In the genomic region with DNA sequence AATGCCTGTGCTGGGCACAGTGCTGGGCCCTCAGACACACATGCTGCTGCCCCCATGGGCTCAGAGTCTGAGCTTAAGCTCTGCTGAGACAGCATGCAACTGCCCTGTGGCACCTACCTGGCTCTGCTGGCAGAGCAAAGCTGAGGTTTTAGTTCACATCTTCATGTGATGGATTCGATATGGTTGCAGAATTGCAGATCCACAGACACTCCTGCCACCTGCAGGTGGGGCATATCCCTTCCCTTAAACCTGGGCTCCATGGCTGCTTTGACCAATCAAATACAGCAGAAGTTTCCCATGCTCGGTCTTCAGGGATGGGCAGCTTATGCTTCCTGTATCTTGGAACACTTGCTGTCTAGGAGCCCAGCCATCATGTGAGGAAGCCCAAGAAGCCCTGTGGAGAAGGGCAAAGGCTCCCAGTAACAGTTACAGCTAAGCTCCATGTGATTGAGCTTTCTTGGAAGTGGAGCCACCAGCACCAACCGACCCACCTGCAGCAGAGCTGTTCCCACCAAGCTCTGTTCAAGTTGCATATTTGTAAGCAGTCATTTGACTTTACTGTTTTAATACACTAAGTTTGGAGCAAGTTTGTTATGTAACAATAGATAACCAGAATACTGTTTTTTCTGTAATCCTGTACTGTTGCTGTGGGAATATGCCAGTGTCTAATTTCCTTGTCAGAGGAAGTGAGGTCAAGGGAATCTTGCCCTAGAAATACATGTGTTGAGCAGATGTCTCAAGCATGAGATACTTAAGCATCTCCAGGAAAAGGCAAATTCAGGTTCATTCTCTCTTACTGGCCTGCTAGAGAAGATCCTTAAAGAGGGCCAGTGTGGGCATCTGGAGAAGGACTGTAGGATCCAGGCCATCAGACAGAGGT, we compare ENCODE assay signal across 12 cellular contexts.
DNase-seq lines count a peak whose midpoint lies in the region; ATAC-seq and TF ChIP-seq lines count a peak whose summit lies in the region.
"Had no signal": no experiment of that assay in that cellular context is flagged by ENCODE, and none has a peak within 500 bp of the region (broad histone marks: within the 10 kb centered on the region; RNA-seq: fewer than 3 reads in every experiment).

No MANE protein-coding gene starts in this region.

- peak overlapping the region; percentile 83 for H3K4me2 ChIP-seq in PC-3 (ENCODE audit: low read length)

- POLR2A ChIA-PET in BJ (lab: Charles Lee) (no interaction called here), PC-3 (lab: Charles Lee; ENCODE audit: unreplicated experiment) (no interaction called here)

- H3K36me3 ChIP-seq in BJ (ENCODE audit: control insufficient read depth, insufficient read depth, low read length) (no peaks in the 10 kb centered on the region), PC-3 (ENCODE audit: low read depth, low read length) (no peaks in the 10 kb centered on the region), vagina (no peaks in the 10 kb centered on the region)

- no peak for TF ChIP-seq CTCF in BJ (IDR thresholded peaks at IDR 0.05; ENCODE audit: insufficient read depth, low read depth, low read length)
- peak; percentile 28 for TF ChIP-seq CTCF in GM12865 (IDR thresholded peaks at IDR 0.05; ENCODE audit: insufficient read depth, low read depth, low read length, missing control alignments)
- peak; percentile 59 for TF ChIP-seq CTCF in PC-3 (conservative IDR thresholded peaks at IDR 0.05; ENCODE audit: low read depth, low read length)
- no peak for TF ChIP-seq CTCF in fibroblast of villous mesenchyme (IDR thresholded peaks at IDR 0.05; ENCODE audit: insufficient read depth, low read depth, low read length)
- TF ChIP-seq CTCF in vagina (IDR thresholded peaks at IDR 0.05) = no peak

- no peak overlapping the region; the same call in 1 of the 2 replicates for H3K9ac ChIP-seq in PC-3 (ENCODE audit: low read length)

- H3K27me3 ChIP-seq in BJ (ENCODE audit: control insufficient read depth, insufficient read depth, low read length) (peaks cover 8% of the 10 kb centered on the region), PC-3 (ENCODE audit: low read length) (no peaks in the 10 kb centered on the region), vagina (no peaks in the 10 kb centered on the region)

- no peak for TF ChIP-seq POLR2A in vagina (IDR thresholded peaks at IDR 0.05)

- H3K9me2 ChIP-seq in PC-3 (replicated peaks; ENCODE audit: low read length) = no peaks in the 10 kb centered on the region

- H3K4me1 ChIP-seq in PC-3 (ENCODE audit: insufficient read depth, low read length) = peaks cover 46% of the 10 kb centered on the region
- H3K4me1 ChIP-seq in vagina = peaks cover 33% of the 10 kb centered on the region

- no peak for ATAC-seq in PC-3
- no peak for ATAC-seq in HG02884 (IDR thresholded peaks at IDR 0.05; ENCODE audit: unreplicated experiment)
- ATAC-seq in GM18517 (IDR thresholded peaks at IDR 0.05; ENCODE audit: unreplicated experiment) = no peak
- ATAC-seq: activated T-helper 17 cell treated with anti-CD3 and anti-CD28 coated beads, Interleukin-2, amount 50 U/mL, for 72 hours; stimulated activated naive CD8-positive, alpha-beta T cell treated with anti-CD3 and anti-CD28 coated beads, Interleukin-15, Interleukin-2, amounts not matched to agents 100 U/mL and 50 U/mL, for 24 hours had no signal

- intact Hi-C loops in PC-3 (cut with micrococcal nuclease) = loop anchor here (1.0 kb wide), 1 partner anchor 80 kb away; no protein-coding TSS in a partner anchor
- intact Hi-C loops in vagina (cut with DNase I) = no loop called here

- no peaks in the 10 kb centered on the region for H4K20me1 ChIP-seq in PC-3 (ENCODE audit: low read length)

- H3K27ac ChIP-seq in PC-3 (ENCODE audit: low read length) = peak overlapping the region; percentile 93
- no peak overlapping the region for H3K27ac ChIP-seq in vagina

- CTCF ChIA-PET in BJ (lab: Yijun Ruan, JAX) (no interaction called here), PC-3 (lab: Charles Lee) (no interaction called here)

- H3K79me2 ChIP-seq in PC-3 (ENCODE audit: low read length) = peaks cover 75% of the 10 kb centered on the region

- DNase-seq in BJ (ENCODE audit: low read depth) = peak; percentile 79
- peak; percentile 28 for DNase-seq in GM12865 (ENCODE audit: low read depth)
- DNase-seq in PC-3 = peak; percentile 40
- peak; percentile 94 for DNase-seq in fibroblast of villous mesenchyme (ENCODE audit: low read depth)
- no peak for DNase-seq in vagina (ENCODE audit: extremely low spot score in 2 of 2)
- DNase-seq in NCI-H1930 (lab: John Stamatoyannopoulos, UW) = no peak
- DNase-seq: DMS79; stimulated activated naive CD8-positive, alpha-beta T cell treated with anti-CD3 and anti-CD28 coated beads, Interleukin-15, Interleukin-2, amounts not matched to agents 100 U/mL and 50 U/mL, for 24 hours had no signal

- H3K9me3 ChIP-seq in PC-3 (ENCODE audit: low read length) (no peaks in the 10 kb centered on the region), vagina (no peaks in the 10 kb centered on the region)

- no TSS peak for BruUV-seq in PC-3 (replicated peaks; lab: Mats Ljungman, UMichigan)

- H2AFZ ChIP-seq in PC-3 (ENCODE audit: low read length) = no peak overlapping the region

- H3F3A ChIP-seq in PC-3 (ENCODE audit: low read length, unreplicated experiment) = peaks cover 5% of the 10 kb centered on the region

- H3K4me3 ChIP-seq in BJ (ENCODE audit: low read depth, low read length) = no peak overlapping the region
- no peak overlapping the region for H3K4me3 ChIP-seq in GM12865 (ENCODE audit: low read depth, low read length)
- no peak overlapping the region for H3K4me3 ChIP-seq in PC-3 (ENCODE audit: low read length)
- no peak overlapping the region for H3K4me3 ChIP-seq in fibroblast of villous mesenchyme (ENCODE audit: low read depth, low read length)
- no peak overlapping the region for H3K4me3 ChIP-seq in vagina
- H3K4me3 ChIP-seq: coronary artery had no signal

Comparison
In these comparisons a context has a peak if more than half of its experiments do, and no peak if none do; other contexts are left out.
1. DNase-seq: peak in BJ (single experiment), GM12865 (single experiment), PC-3 (single experiment) and fibroblast of villous mesenchyme (single experiment); none in vagina (0 of 2) and NCI-H1930 (0 of 2).
2. CTCF ChIP-seq: peak in GM12865 (single experiment) and PC-3 (single experiment); none in BJ (single experiment), fibroblast of villous mesenchyme (single experiment) and vagina (0 of 3).